Comparison of ENCODE assay signal across 8 cellular contexts in the genomic region with DNA sequence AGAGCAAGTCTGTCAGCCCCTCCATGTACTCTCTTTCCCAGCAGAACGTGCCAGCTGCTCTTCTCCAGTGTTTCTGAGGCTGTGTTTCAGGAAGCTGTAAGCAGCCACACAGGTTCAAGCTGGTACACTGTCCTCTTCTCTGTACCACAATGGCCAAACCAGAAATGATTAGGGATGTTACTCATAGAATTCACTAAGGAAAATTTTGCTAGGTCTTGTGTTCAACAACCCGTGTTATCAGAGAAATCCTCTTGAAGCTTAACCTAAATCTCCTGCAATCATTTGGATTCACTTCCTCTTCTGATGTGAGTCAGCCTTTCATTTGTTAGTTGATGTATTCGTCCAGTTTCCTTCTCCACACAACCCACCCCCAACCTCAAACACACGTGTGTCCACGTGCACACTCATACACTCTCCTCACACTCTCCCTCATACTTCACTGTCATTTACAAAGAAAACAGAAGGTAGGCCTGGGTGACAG.
DNase-seq lines count a peak whose midpoint lies in the region; ATAC-seq and TF ChIP-seq lines count a peak whose summit lies in the region.

No MANE protein-coding gene starts in this region.

- no peak overlapping the region for H3K9ac ChIP-seq in GM23248

- H3K27ac ChIP-seq in hepatocyte (peak overlapping the region; percentile 78), dorsolateral prefrontal cortex (no peak overlapping the region), GM23248 (no peak overlapping the region)

- in situ Hi-C loops in GM13977 (cut with MboI; ENCODE audit: low pct_unique_long_range_greater_than_20kb, low sequenced_read_pairs, unreplicated experiment) = no loop called here
- in situ Hi-C loops in HAP-1 (cut with MboI; ENCODE audit: low sequenced_read_pairs) = no loop called here
- in situ Hi-C loops in GM23248 (cut with MboI) = no loop called here

- no peaks in the 10 kb centered on the region for H3F3A ChIP-seq in GM23248 (ENCODE audit: insufficient read depth)

- H3K9me2 ChIP-seq in hepatocyte (replicated peaks; ENCODE audit: insufficient read depth) (no peaks in the 10 kb centered on the region), GM23248 (ENCODE audit: insufficient read depth) (no peaks in the 10 kb centered on the region)

- H3K4me2 ChIP-seq in hepatocyte (no peak overlapping the region), GM23248 (ENCODE audit: unreplicated experiment) (no peak overlapping the region)

- intact Hi-C loops in dorsolateral prefrontal cortex (cut with DNase I) (no loop called here), cardiac septum (cut with DNase I) (no loop called here)

- H3K4me1 ChIP-seq in hepatocyte (ENCODE audit: insufficient read depth) (peaks cover 19% of the 10 kb centered on the region), HAP-1 (no peaks in the 10 kb centered on the region), GM23248 (ENCODE audit: insufficient read depth) (no peaks in the 10 kb centered on the region)

- no peaks in the 10 kb centered on the region for H3K27me3 ChIP-seq in hepatocyte
- H3K27me3 ChIP-seq in dorsolateral prefrontal cortex = no peaks in the 10 kb centered on the region
- no peaks in the 10 kb centered on the region for H3K27me3 ChIP-seq in HAP-1 (ENCODE audit: low read depth)
- H3K27me3 ChIP-seq in GM23248 (replicated peaks; ENCODE audit: insufficient read depth) = no peaks in the 10 kb centered on the region

- H3K9me3 ChIP-seq in hepatocyte (ENCODE audit: low read depth) (no peaks in the 10 kb centered on the region), HAP-1 (no peaks in the 10 kb centered on the region), GM23248 (ENCODE audit: low read depth) (no peaks in the 10 kb centered on the region)

- H3K36me3 ChIP-seq in hepatocyte (replicated peaks; ENCODE audit: insufficient read depth, low read depth) (no peaks in the 10 kb centered on the region), HAP-1 (replicated peaks) (peaks cover 43% of the 10 kb centered on the region), GM23248 (ENCODE audit: low read depth) (peaks cover 50% of the 10 kb centered on the region)

- H3K79me2 ChIP-seq in hepatocyte = no peaks in the 10 kb centered on the region
- H3K79me2 ChIP-seq in GM23248 (ENCODE audit: insufficient read depth) = no peaks in the 10 kb centered on the region

- peak; percentile 30 for DNase-seq in GM13977 (ENCODE audit: low spot score)
- peak; percentile 51 for DNase-seq in HT-29 (ENCODE audit: low spot score)
- peak; percentile 33 for DNase-seq in hepatocyte (ENCODE audit: low spot score)
- DNase-seq in dorsolateral prefrontal cortex = no peak
- DNase-seq in cardiac septum (ENCODE audit: low spot score) = no peak
- DNase-seq in HAP-1 (ENCODE audit: low spot score in 2 of 2) = no peak
- DNase-seq in GM23248 = no peak

- H3K4me3 ChIP-seq in hepatocyte = no peak overlapping the region
- no peak overlapping the region for H3K4me3 ChIP-seq in dorsolateral prefrontal cortex
- H3K4me3 ChIP-seq in HAP-1 = no peak overlapping the region
- no peak overlapping the region for H3K4me3 ChIP-seq in GM23248

- ATAC-seq in GM21526 (IDR thresholded peaks at IDR 0.05; ENCODE audit: low FRiP score, unreplicated experiment) = peak; percentile 97

- H2AFZ ChIP-seq in hepatocyte = no peak overlapping the region
- no peak overlapping the region for H2AFZ ChIP-seq in GM23248

- no peaks in the 10 kb centered on the region for H4K20me1 ChIP-seq in hepatocyte (ENCODE audit: insufficient read depth, poor library complexity, severe bottlenecking)
- H4K20me1 ChIP-seq in GM23248 (ENCODE audit: insufficient read depth) = no peaks in the 10 kb centered on the region

- WGBS in hepatocyte (ENCODE audit: low lambda C conversion rate, missing lambda C conversion rate) = 54% methylated on average over 5 of the region's 5 CpGs
- 87 to 88% methylated on average over 5 of the region's 5 CpGs for WGBS in GM23248 (ENCODE audit: low coverage in 1 of 2, low lambda C conversion rate in 2 of 2, missing lambda C conversion rate in 2 of 2), 2 experiments

- TF ChIP-seq CTCF in GM13977 (IDR thresholded peaks at IDR 0.05; ENCODE audit: extremely low read depth, insufficient read depth, missing control alignments) = no peak
- TF ChIP-seq CTCF in hepatocyte (IDR thresholded peaks at IDR 0.05; ENCODE audit: poor library complexity) = no peak
- TF ChIP-seq CTCF in dorsolateral prefrontal cortex (IDR thresholded peaks at IDR 0.05 in 54 of 56, conservative IDR thresholded peaks at IDR 0.05 in 2 of 56; ENCODE audit: low read depth in 1 of 56, partially characterized antibody in 56 of 56) = no peak

Comparison
In these comparisons a context has a peak if more than half of its experiments do, and no peak if none do; other contexts are left out.
1. DNase-seq: peak in GM13977 (single experiment), HT-29 (single experiment) and hepatocyte (single experiment); none in dorsolateral prefrontal cortex (0 of 10), cardiac septum (single experiment), HAP-1 (0 of 2) and GM23248 (single experiment).